In the genomic region with DNA sequence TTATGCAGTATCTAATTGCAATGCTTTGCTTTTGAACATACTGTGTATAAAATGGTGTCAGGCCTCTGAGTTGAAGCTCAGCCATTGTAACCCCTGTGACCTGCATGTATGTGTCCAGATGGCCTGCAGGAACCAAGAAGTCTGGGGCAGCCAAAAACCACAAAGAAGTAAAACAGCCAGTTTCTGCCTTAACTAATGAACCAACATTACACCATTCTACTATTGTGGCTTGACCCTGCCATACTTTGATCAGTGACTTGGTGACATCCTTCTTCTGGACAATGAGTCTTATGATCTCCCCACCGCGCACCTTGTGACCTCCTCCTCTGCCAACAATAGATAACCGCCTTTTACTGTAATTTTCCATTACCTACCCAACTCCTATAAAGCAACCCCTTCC, we compare ENCODE assay signal across 20 cellular contexts.
"Had no signal": no experiment of that assay in that cellular context is flagged by ENCODE, and none has a peak within 500 bp of the region (broad histone marks: within the 10 kb centered on the region; RNA-seq: fewer than 3 reads in every experiment).

No MANE protein-coding gene starts in this region.

- H3K27ac Mint-ChIP-seq: mesothelial cell of epicardium; naive B cell; natural killer cell; nephron progenitor cell; neural progenitor cell; progenitor cell of endocrine pancreas; stimulated activated naive B cell treated with anti-CD40 and anti-IgM and Interleukin-4, amounts not matched to agents 10 μg/mL and 1 μg/mL and 100 μg/mL, for 72 hours had no signal

- H3K4me3 Mint-ChIP-seq: mesothelial cell of epicardium; naive B cell; natural killer cell; nephron progenitor cell; neural progenitor cell; stimulated activated naive B cell treated with anti-CD40 and anti-IgM and Interleukin-4, amounts not matched to agents 10 μg/mL and 1 μg/mL and 100 μg/mL, for 72 hours had no signal

- H3K27me3 Mint-ChIP-seq: naive B cell, progenitor cell of endocrine pancreas had no signal

- ATAC-seq: natural killer cell; right lobe of liver; stimulated activated naive B cell treated with anti-CD40 and anti-IgM and Interleukin-4, amounts not matched to agents 10 μg/mL and 1 μg/mL and 100 μg/mL, for 72 hours; stimulated activated naive CD8-positive, alpha-beta T cell treated with anti-CD3 and anti-CD28 coated beads, Interleukin-15, Interleukin-2, amounts not matched to agents 100 U/mL and 50 U/mL, for 24 hours had no signal

- DNase-seq: islet precursor cell; left ventricle myocardium inferior; mesendoderm; naive B cell; natural killer cell; nephron progenitor cell; ovary; right lobe of liver; stimulated activated CD4-positive, alpha-beta T cell treated with anti-CD3 and anti-CD28 coated beads, Interleukin-1b, Interleukin-23, amount 100 ng/mL, for 48 hours; stimulated activated CD4-positive, alpha-beta T cell treated with anti-CD3 and anti-CD28 coated beads, Interleukin-2, amount 100 ng/mL, for 48 hours; stimulated activated naive B cell treated with anti-CD40 and anti-IgM and Interleukin-4, amounts not matched to agents 10 μg/mL and 1 μg/mL and 100 μg/mL, for 72 hours; stimulated activated naive CD8-positive, alpha-beta T cell treated with anti-CD3 and anti-CD28 coated beads, Interleukin-15, Interleukin-2, amounts not matched to agents 100 U/mL and 50 U/mL, for 24 hours; stomach; testis; thyroid gland; transverse colon; upper lobe of left lung had no signal

- H3K36me3 Mint-ChIP-seq: mesothelial cell of epicardium; naive B cell; natural killer cell; neural progenitor cell; stimulated activated naive B cell treated with anti-CD40 and anti-IgM and Interleukin-4, amounts not matched to agents 10 μg/mL and 1 μg/mL and 100 μg/mL, for 72 hours had no signal

- H3K4me1 Mint-ChIP-seq: mesothelial cell of epicardium; naive B cell; natural killer cell; neural progenitor cell; stimulated activated naive B cell treated with anti-CD40 and anti-IgM and Interleukin-4, amounts not matched to agents 10 μg/mL and 1 μg/mL and 100 μg/mL, for 72 hours had no signal
